2 cellular contexts compared by ENCODE assay signal in the genomic region with DNA sequence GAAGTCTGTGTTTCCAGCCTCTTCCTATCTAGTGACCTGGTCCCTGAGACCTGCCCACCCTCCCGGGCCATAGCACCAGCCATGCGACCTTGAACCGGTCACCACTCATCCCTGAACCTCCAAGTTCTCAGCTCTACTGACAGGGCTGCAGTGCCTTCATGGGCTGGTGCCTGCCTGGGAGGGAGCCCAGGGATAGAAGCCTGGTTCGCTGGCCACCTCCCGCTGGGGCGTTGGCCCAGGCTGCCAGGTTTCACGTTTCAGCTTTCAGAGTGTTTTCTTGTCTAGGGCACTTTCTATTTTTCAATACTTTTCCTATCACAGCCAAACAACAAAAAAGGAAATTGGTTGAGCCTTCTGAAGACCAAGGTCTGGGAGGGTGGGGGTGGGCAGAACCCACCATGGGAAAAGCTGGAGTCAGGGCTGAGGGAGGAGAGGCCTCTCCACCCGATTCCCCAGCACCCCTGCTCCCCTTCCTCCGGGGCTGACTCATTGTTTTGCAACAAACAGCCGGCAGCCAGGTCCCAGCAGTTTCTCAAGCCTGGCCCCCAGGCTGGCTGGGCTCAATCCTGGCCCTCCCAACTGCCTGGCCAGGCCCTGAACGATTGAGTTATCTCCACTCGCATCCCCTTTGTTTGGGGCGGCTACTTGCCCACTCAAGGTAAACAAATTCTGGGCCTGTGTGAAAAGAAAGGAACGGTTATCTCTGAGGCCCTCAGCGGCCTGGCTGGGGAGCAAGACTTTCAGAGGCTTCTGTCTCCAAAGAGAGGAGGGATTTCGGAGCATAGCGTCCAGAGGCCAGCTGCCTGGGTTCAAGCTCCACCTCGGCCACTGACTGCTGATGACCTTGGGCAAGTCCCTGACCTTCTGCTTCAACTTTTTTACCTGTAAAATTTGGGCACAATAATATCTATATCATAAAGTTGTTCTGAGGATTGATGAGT.
A peak's percentile ranks its signal among the peaks of the same experiment; 100 is the strongest.
TF ChIP-seq lines count a peak whose summit lies in the region.

No MANE protein-coding gene starts in this region.

TF ChIP-seq in Ishikawa, 13 proteins besides CTCF, POLR2A, EP300 and RAD21:
- no peak for TF ChIP-seq EGR1 (IDR thresholded peaks at IDR 0.05)
- TF ChIP-seq NFIC (IDR thresholded peaks at IDR 0.05), result peak; percentile 93
- TF ChIP-seq, protein P1, sequence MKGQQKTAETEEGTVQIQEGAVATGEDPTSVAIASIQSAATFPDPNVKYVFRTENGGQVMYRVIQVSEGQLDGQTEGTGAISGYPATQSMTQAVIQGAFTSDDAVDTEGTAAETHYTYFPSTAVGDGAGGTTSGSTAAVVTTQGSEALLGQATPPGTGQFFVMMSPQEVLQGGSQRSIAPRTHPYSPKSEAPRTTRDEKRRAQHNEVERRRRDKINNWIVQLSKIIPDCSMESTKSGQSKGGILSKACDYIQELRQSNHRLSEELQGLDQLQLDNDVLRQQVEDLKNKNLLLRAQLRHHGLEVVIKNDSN (IDR thresholded peaks at IDR 0.05), result no peak
- TF ChIP-seq CREB1 (IDR thresholded peaks at IDR 0.05; ENCODE audit: low read depth), result no peak
- TF ChIP-seq FOXM1 (IDR thresholded peaks at IDR 0.05; ENCODE audit: borderline replicate concordance, low read depth), result peak; percentile 66; the same call in 1 of the 2 replicates
- 0 out of 2 replicates have a peak, but pooled peaks have one; percentile 44 for TF ChIP-seq TAF1 (IDR thresholded peaks at IDR 0.05; ENCODE audit: low read depth)
- TF ChIP-seq TEAD4 (IDR thresholded peaks at IDR 0.05), result peak; percentile 41; the same call in 1 of the 2 replicates
- TF ChIP-seq TCF12 (IDR thresholded peaks at IDR 0.05; ENCODE audit: low read depth), result peak; percentile 64
- peak; percentile 90 for TF ChIP-seq CEBPB (IDR thresholded peaks at IDR 0.05)
- TF ChIP-seq, protein P2, sequence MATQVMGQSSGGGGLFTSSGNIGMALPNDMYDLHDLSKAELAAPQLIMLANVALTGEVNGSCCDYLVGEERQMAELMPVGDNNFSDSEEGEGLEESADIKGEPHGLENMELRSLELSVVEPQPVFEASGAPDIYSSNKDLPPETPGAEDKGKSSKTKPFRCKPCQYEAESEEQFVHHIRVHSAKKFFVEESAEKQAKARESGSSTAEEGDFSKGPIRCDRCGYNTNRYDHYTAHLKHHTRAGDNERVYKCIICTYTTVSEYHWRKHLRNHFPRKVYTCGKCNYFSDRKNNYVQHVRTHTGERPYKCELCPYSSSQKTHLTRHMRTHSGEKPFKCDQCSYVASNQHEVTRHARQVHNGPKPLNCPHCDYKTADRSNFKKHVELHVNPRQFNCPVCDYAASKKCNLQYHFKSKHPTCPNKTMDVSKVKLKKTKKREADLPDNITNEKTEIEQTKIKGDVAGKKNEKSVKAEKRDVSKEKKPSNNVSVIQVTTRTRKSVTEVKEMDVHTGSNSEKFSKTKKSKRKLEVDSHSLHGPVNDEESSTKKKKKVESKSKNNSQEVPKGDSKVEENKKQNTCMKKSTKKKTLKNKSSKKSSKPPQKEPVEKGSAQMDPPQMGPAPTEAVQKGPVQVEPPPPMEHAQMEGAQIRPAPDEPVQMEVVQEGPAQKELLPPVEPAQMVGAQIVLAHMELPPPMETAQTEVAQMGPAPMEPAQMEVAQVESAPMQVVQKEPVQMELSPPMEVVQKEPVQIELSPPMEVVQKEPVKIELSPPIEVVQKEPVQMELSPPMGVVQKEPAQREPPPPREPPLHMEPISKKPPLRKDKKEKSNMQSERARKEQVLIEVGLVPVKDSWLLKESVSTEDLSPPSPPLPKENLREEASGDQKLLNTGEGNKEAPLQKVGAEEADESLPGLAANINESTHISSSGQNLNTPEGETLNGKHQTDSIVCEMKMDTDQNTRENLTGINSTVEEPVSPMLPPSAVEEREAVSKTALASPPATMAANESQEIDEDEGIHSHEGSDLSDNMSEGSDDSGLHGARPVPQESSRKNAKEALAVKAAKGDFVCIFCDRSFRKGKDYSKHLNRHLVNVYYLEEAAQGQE (IDR thresholded peaks at IDR 0.05; ENCODE audit: low read depth), result no peak
- TF ChIP-seq, protein P3, sequence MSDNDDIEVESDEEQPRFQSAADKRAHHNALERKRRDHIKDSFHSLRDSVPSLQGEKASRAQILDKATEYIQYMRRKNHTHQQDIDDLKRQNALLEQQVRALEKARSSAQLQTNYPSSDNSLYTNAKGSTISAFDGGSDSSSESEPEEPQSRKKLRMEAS (IDR thresholded peaks at IDR 0.05), result peak; percentile 36
- no peak for TF ChIP-seq YY1 (IDR thresholded peaks at IDR 0.05; ENCODE audit: low read depth)
- peak; percentile 87; the same call in 1 of the 2 replicates for TF ChIP-seq ZBTB7A (IDR thresholded peaks at IDR 0.05; ENCODE audit: low read depth)

TF ChIP-seq in H1, 55 proteins besides CTCF, POLR2A, EP300 and RAD21:
- peak; percentile 34; the same call in 1 of the 2 replicates for TF ChIP-seq TBP (IDR thresholded peaks at IDR 0.05; ENCODE audit: low read depth, low read length)
- TF ChIP-seq SAP30 (IDR thresholded peaks at IDR 0.05; ENCODE audit: insufficient read depth, insufficient replicate concordance, low read length), result no peak
- peak; percentile 31; the same call in 1 of the 2 replicates for TF ChIP-seq KDM1A (IDR thresholded peaks at IDR 0.05; ENCODE audit: borderline replicate concordance, low read length)
- TF ChIP-seq JUND (IDR thresholded peaks at IDR 0.05; ENCODE audit: low read length), result peak; percentile 87
- TF ChIP-seq BACH1 (IDR thresholded peaks at IDR 0.05; ENCODE audit: low read length), result peak; percentile 55; the same call in 1 of the 2 replicates
- TF ChIP-seq HDAC2 (IDR thresholded peaks at IDR 0.05; ENCODE audit: borderline replicate concordance in 1 of 2, low read depth in 2 of 2, low read length in 2 of 2), result 0 out of 4 replicates have a peak, but pooled peaks of 1 of the 2 experiments have one; percentile 42
- no peak for TF ChIP-seq FOSL1 (IDR thresholded peaks at IDR 0.05; ENCODE audit: insufficient read depth, low read depth, low read length)
- TF ChIP-seq CEBPB (IDR thresholded peaks at IDR 0.05; ENCODE audit: low read depth, low read length), result peak; percentile 66
- TF ChIP-seq ASH2L (IDR thresholded peaks at IDR 0.05; ENCODE audit: low read length), result peak; percentile 70
- TF ChIP-seq MAFK (IDR thresholded peaks at IDR 0.05; ENCODE audit: low read depth, low read length), result peak; percentile 49; the same call in 1 of the 2 replicates
- 0 out of 2 replicates have a peak, but pooled peaks have one; percentile 44 for TF ChIP-seq TAF1 (IDR thresholded peaks at IDR 0.05; ENCODE audit: low read depth, low read length)
- TF ChIP-seq CHD2 (IDR thresholded peaks at IDR 0.05; ENCODE audit: low read length), result 0 out of 2 replicates have a peak, but pooled peaks have one; percentile 20
- no peak for TF ChIP-seq KDM5A (IDR thresholded peaks at IDR 0.05; ENCODE audit: low read length)
- peak; percentile 37; the same call in 1 of the 2 replicates for TF ChIP-seq PHF8 (conservative IDR thresholded peaks at IDR 0.05; ENCODE audit: low read depth, low read length)
